Comparison of ENCODE assay signal across 14 cellular contexts in genomic region chr17:15444805-15445204, GRCh38. TPM values are rescaled to one million over a fixed set of nuclear protein-coding genes. Genes with fewer than 3 reads are reported as not detected.
DNase-seq lines count a peak whose midpoint lies in the region; ATAC-seq and TF ChIP-seq lines count a peak whose summit lies in the region.
"Had no signal": no experiment of that assay in that cellular context is flagged by ENCODE, and none has a peak within 500 bp of the region (broad histone marks: within the 10 kb centered on the region; RNA-seq: fewer than 3 reads in every experiment).

No MANE protein-coding gene starts in this region.

- H3K27ac Mint-ChIP-seq in activated naive CD8-positive, alpha-beta T cell treated with anti-CD3 and anti-CD28 coated beads, Interleukin-2, amount 10 ng/mL, durations not matched to agents 7 days and 5 days: no peak overlapping the region
- H3K27ac Mint-ChIP-seq in activated naive CD8-positive, alpha-beta T cell treated with anti-CD3 and anti-CD28 coated beads, Interleukin-2, amount 50 U/mL, for 24 hours: no peak overlapping the region
- H3K27ac Mint-ChIP-seq: activated naive CD4-positive, alpha-beta T cell treated with anti-CD3 and anti-CD28 coated beads, Interleukin-2, amount 50 U/mL, for 24 hours; effector memory CD8-positive, alpha-beta T cell had no signal

- WGBS in tibial nerve, 2 donors: 79 to 85% methylated on average over 4 of the region's 4 CpGs

- TF ChIP-seq POLR2A in erythroblast (IDR thresholded peaks at IDR 0.05; ENCODE audit: low read length): no peak
- TF ChIP-seq POLR2A in tibial nerve (IDR thresholded peaks at IDR 0.05): no peak

- H3K9me3 ChIP-seq in SJCRH30 (replicated peaks) (no peaks in the 10 kb centered on the region; the same call in 1 of the 2 replicates), tibial nerve (no peaks in the 10 kb centered on the region)
- H3K9me3 ChIP-seq: MG63 had no signal

- no peak for DNase-seq in activated naive CD8-positive, alpha-beta T cell treated with anti-CD3 and anti-CD28 coated beads, Interleukin-2, amount 10 ng/mL, durations not matched to agents 7 days and 5 days
- DNase-seq in activated naive CD8-positive, alpha-beta T cell treated with anti-CD3 and anti-CD28 coated beads, Interleukin-2, amount 50 U/mL, for 24 hours: no peak
- DNase-seq in SJCRH30: peak; percentile 81 to 90
- DNase-seq in erythroblast (lab: John Stamatoyannopoulos, UW): peak; percentile 10 to 30
- DNase-seq in NCI-H2081 (lab: John Stamatoyannopoulos, UW): no peak
- DNase-seq in AML-193 (lab: John Stamatoyannopoulos, UW): no peak
- no peak for DNase-seq in tibial nerve (ENCODE audit: low spot score in 2 of 2)
- DNase-seq: activated CD8-positive, alpha-beta memory T cell treated with anti-CD3 and anti-CD28 coated beads, Interleukin-2, amount 50 U/mL, for 48 hours; effector memory CD8-positive, alpha-beta T cell; foreskin melanocyte; MG63; SIG-M5 had no signal

- no peaks in the 10 kb centered on the region for H3K27me3 ChIP-seq in SJCRH30
- H3K27me3 ChIP-seq in tibial nerve: no peaks in the 10 kb centered on the region
- H3K27me3 ChIP-seq: MG63 had no signal

- H3K4me1 Mint-ChIP-seq in activated naive CD8-positive, alpha-beta T cell treated with anti-CD3 and anti-CD28 coated beads, Interleukin-2, amount 10 ng/mL, durations not matched to agents 7 days and 5 days: peaks cover 8% of the 10 kb centered on the region
- H3K4me1 Mint-ChIP-seq in activated naive CD8-positive, alpha-beta T cell treated with anti-CD3 and anti-CD28 coated beads, Interleukin-2, amount 50 U/mL, for 24 hours: peaks cover 5% of the 10 kb centered on the region

- H3K36me3 ChIP-seq in SJCRH30 (no peaks in the 10 kb centered on the region), tibial nerve (no peaks in the 10 kb centered on the region)
- H3K36me3 ChIP-seq: MG63 had no signal

- TF ChIP-seq CTCF in tibial nerve (IDR thresholded peaks at IDR 0.05): no peak

- POLR2A ChIA-PET in activated naive CD8-positive, alpha-beta T cell treated with anti-CD3 and anti-CD28 coated beads, Interleukin-2, amount 10 ng/mL, durations not matched to agents 7 days and 5 days (lab: Charles Lee): no interaction called here

- peak; percentile 75 for ATAC-seq in activated naive CD8-positive, alpha-beta T cell treated with anti-CD3 and anti-CD28 coated beads, Interleukin-2, amount 10 ng/mL, durations not matched to agents 7 days and 5 days (ENCODE audit: low read depth)
- ATAC-seq in activated naive CD8-positive, alpha-beta T cell treated with anti-CD3 and anti-CD28 coated beads, Interleukin-2, amount 50 U/mL, for 24 hours: no peak
- no peak for ATAC-seq in GM21619 (IDR thresholded peaks at IDR 0.05; ENCODE audit: unreplicated experiment)
- ATAC-seq: effector memory CD8-positive, alpha-beta T cell had no signal

- H3K27me3 Mint-ChIP-seq in activated naive CD8-positive, alpha-beta T cell treated with anti-CD3 and anti-CD28 coated beads, Interleukin-2, amount 10 ng/mL, durations not matched to agents 7 days and 5 days: no peaks in the 10 kb centered on the region
- H3K27me3 Mint-ChIP-seq in activated naive CD8-positive, alpha-beta T cell treated with anti-CD3 and anti-CD28 coated beads, Interleukin-2, amount 50 U/mL, for 24 hours: no peaks in the 10 kb centered on the region
- H3K27me3 Mint-ChIP-seq: activated naive CD4-positive, alpha-beta T cell treated with anti-CD3 and anti-CD28 coated beads, Interleukin-2, amount 50 U/mL, for 24 hours; effector memory CD8-positive, alpha-beta T cell had no signal

- H3K4me1 ChIP-seq in SJCRH30 (peaks cover 15% of the 10 kb centered on the region), tibial nerve (peaks cover 0 to 38% (median 0%) of the 10 kb centered on the region in 4 donors)

- TF ChIP-seq EP300 in tibial nerve (IDR thresholded peaks at IDR 0.05): no peak

- peaks cover 12% of the 10 kb centered on the region for H3K36me3 Mint-ChIP-seq in activated naive CD8-positive, alpha-beta T cell treated with anti-CD3 and anti-CD28 coated beads, Interleukin-2, amount 10 ng/mL, durations not matched to agents 7 days and 5 days
- peaks cover 9% of the 10 kb centered on the region for H3K36me3 Mint-ChIP-seq in activated naive CD8-positive, alpha-beta T cell treated with anti-CD3 and anti-CD28 coated beads, Interleukin-2, amount 50 U/mL, for 24 hours (ENCODE audit: low read depth)

- H3K4me3 ChIP-seq in SJCRH30 (no peak overlapping the region), tibial nerve (no peak overlapping the region)
- H3K4me3 ChIP-seq: MG63 had no signal

- H3K27ac ChIP-seq in SJCRH30 (no peak overlapping the region), tibial nerve (no peak overlapping the region)

- no peak overlapping the region for H3K4me3 Mint-ChIP-seq in activated naive CD8-positive, alpha-beta T cell treated with anti-CD3 and anti-CD28 coated beads, Interleukin-2, amount 10 ng/mL, durations not matched to agents 7 days and 5 days
- H3K4me3 Mint-ChIP-seq in activated naive CD8-positive, alpha-beta T cell treated with anti-CD3 and anti-CD28 coated beads, Interleukin-2, amount 50 U/mL, for 24 hours: no peak overlapping the region
- H3K4me3 Mint-ChIP-seq: activated naive CD4-positive, alpha-beta T cell treated with anti-CD3 and anti-CD28 coated beads, Interleukin-2, amount 50 U/mL, for 24 hours; effector memory CD8-positive, alpha-beta T cell had no signal

- H3K9me3 Mint-ChIP-seq in activated naive CD8-positive, alpha-beta T cell treated with anti-CD3 and anti-CD28 coated beads, Interleukin-2, amount 10 ng/mL, durations not matched to agents 7 days and 5 days: no peaks in the 10 kb centered on the region
- H3K9me3 Mint-ChIP-seq in activated naive CD8-positive, alpha-beta T cell treated with anti-CD3 and anti-CD28 coated beads, Interleukin-2, amount 50 U/mL, for 24 hours: no peaks in the 10 kb centered on the region
- H3K9me3 Mint-ChIP-seq: activated naive CD4-positive, alpha-beta T cell treated with anti-CD3 and anti-CD28 coated beads, Interleukin-2, amount 50 U/mL, for 24 hours; effector memory CD8-positive, alpha-beta T cell had no signal

RNA-seq across cellular contexts. Expression of gene CDRT4, which starts 22.6 kb away (rescaled TPM):
- total RNA-seq in activated naive CD8-positive, alpha-beta T cell treated with anti-CD3 and anti-CD28 coated beads, Interleukin-2, amount 10 ng/mL, durations not matched to agents 7 days and 5 days: 10 to 100 TPM in 1 of 2 experiments, 1 to 10 TPM in 1; 9.6 to 10.6 TPM
- total RNA-seq in SJCRH30 (2014; rRNA removed; shearing (Covaris generic)): 0.04 TPM in 1 of 2 replicates, not detected in the other
- total RNA-seq in tibial nerve: 10 to 100 TPM in 3 of 4 donors, 1 to 10 TPM in 1; 2.1 to 18.9 (median 12.4) TPM

Comparison
In these comparisons a context has a peak if more than half of its experiments do, and no peak if none do; other contexts are left out.
1. DNase-seq: peak in SJCRH30 (2 of 2) and erythroblast (2 of 2); none in activated naive CD8-positive, alpha-beta T cell treated with anti-CD3 and anti-CD28 coated beads, Interleukin-2, amount 10 ng/mL, durations not matched to agents 7 days and 5 days (single experiment), activated naive CD8-positive, alpha-beta T cell treated with anti-CD3 and anti-CD28 coated beads, Interleukin-2, amount 50 U/mL, for 24 hours (single experiment), NCI-H2081 (0 of 2), AML-193 (0 of 2) and tibial nerve (0 of 2).